ENCODE assay signal across 1 cellular context in the genomic region with DNA sequence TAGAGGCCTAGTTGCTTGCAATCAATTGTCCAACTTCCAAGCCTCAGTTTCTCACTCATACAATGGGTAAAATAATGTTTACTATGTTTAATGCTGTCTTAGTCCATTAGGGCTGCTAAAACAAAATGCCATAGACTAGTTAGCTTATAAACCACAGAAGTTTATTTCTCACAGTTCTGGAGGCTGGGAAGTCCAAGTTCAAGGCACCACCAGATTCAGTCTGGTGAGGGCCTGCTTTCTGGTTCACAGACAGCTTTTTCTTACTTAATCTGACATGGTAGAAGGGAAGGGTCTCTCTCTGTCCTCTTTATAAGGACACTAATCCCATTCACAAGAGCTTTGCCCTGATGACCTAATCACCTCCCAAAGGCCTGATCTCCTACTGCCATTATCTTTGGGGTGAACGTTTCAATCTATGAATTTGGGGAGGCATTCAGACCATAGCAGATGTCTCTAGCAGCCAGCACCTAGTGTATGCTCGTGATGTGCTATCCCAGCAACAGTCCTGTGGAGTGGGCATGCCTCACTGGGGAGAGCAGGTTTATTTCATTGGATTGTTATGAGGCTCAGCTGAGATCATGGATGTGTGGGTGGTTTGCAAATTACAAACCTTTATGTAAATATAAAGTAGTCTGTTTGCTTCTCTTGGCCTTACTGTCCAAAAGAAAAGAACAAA.
A peak's percentile ranks its signal among the peaks of the same experiment; 100 is the strongest.
TF ChIP-seq lines count a peak whose summit lies in the region.

No MANE protein-coding gene starts in this region.

TF ChIP-seq in HepG2, 621 proteins besides CTCF, POLR2A, EP300 and RAD21:
- TF ChIP-seq, protein P1, sequence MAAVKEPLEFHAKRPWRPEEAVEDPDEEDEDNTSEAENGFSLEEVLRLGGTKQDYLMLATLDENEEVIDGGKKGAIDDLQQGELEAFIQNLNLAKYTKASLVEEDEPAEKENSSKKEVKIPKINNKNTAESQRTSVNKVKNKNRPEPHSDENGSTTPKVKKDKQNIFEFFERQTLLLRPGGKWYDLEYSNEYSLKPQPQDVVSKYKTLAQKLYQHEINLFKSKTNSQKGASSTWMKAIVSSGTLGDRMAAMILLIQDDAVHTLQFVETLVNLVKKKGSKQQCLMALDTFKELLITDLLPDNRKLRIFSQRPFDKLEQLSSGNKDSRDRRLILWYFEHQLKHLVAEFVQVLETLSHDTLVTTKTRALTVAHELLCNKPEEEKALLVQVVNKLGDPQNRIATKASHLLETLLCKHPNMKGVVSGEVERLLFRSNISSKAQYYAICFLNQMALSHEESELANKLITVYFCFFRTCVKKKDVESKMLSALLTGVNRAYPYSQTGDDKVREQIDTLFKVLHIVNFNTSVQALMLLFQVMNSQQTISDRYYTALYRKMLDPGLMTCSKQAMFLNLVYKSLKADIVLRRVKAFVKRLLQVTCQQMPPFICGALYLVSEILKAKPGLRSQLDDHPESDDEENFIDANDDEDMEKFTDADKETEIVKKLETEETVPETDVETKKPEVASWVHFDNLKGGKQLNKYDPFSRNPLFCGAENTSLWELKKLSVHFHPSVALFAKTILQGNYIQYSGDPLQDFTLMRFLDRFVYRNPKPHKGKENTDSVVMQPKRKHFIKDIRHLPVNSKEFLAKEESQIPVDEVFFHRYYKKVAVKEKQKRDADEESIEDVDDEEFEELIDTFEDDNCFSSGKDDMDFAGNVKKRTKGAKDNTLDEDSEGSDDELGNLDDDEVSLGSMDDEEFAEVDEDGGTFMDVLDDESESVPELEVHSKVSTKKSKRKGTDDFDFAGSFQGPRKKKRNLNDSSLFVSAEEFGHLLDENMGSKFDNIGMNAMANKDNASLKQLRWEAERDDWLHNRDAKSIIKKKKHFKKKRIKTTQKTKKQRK (IDR thresholded peaks at IDR 0.05; ENCODE audit: low read length) = no peak
- TF ChIP-seq, protein P2, sequence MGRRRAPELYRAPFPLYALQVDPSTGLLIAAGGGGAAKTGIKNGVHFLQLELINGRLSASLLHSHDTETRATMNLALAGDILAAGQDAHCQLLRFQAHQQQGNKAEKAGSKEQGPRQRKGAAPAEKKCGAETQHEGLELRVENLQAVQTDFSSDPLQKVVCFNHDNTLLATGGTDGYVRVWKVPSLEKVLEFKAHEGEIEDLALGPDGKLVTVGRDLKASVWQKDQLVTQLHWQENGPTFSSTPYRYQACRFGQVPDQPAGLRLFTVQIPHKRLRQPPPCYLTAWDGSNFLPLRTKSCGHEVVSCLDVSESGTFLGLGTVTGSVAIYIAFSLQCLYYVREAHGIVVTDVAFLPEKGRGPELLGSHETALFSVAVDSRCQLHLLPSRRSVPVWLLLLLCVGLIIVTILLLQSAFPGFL (CRISPR knock-in tag; IDR thresholded peaks at IDR 0.05) = no peak
- TF ChIP-seq ZNF564 (CRISPR knock-in tag; IDR thresholded peaks at IDR 0.05) = peak; percentile 99
- no peak for TF ChIP-seq FOXM1 (CRISPR knock-in tag; IDR thresholded peaks at IDR 0.05)
- no peak for TF ChIP-seq ZNF282 (IDR thresholded peaks at IDR 0.05; ENCODE audit: partially characterized antibody)
- TF ChIP-seq ZFP41 (CRISPR knock-in tag; IDR thresholded peaks at IDR 0.05; ENCODE audit: borderline replicate concordance) = no peak
- no peak for TF ChIP-seq TBX2 (CRISPR knock-in tag; IDR thresholded peaks at IDR 0.05; ENCODE audit: borderline replicate concordance)
